ENCODE assay signal across 1 cellular context in the genomic region with DNA sequence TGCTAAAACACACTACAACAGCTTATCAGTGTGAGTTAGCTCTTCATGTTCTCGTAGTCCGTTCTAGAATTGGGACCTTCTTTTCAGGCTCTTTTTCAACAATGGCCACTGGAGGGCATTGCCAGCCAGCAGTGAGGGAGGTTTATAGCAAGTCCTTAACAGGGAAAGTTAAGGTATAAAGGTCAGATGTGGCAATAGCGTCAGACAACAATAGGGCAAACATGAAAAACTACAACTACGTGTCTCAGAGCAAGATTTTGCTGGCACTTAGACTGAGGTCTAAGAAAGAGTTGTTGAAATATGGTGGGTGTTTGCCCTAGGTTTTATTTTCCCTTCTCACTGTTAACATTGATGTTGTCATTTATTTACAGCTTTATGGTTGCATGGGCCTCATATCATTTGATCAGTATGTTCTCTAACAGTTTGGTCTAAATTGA.
A peak's percentile ranks its signal among the peaks of the same experiment; 100 is the strongest.
TF ChIP-seq lines count a peak whose summit lies in the region.

No MANE protein-coding gene starts in this region.

TF ChIP-seq in H1, 55 proteins besides CTCF, POLR2A, EP300 and RAD21:
- no peak for TF ChIP-seq RBBP5 (IDR thresholded peaks at IDR 0.05; ENCODE audit: borderline replicate concordance, low read depth, low read length)
- TF ChIP-seq, protein P1, sequence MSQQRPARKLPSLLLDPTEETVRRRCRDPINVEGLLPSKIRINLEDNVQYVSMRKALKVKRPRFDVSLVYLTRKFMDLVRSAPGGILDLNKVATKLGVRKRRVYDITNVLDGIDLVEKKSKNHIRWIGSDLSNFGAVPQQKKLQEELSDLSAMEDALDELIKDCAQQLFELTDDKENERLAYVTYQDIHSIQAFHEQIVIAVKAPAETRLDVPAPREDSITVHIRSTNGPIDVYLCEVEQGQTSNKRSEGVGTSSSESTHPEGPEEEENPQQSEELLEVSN (IDR thresholded peaks at IDR 0.05): no peak
- no peak for TF ChIP-seq BACH1 (IDR thresholded peaks at IDR 0.05; ENCODE audit: low read length)
- peak; percentile 86 for TF ChIP-seq CEBPB (IDR thresholded peaks at IDR 0.05; ENCODE audit: low read depth, low read length)
- no peak for TF ChIP-seq SP2 (IDR thresholded peaks at IDR 0.05; ENCODE audit: low read length)
